Comparison of ENCODE assay signal across 32 cellular contexts in genomic region chr3:58508437-58508836, GRCh38. TPM values are rescaled to one million over a fixed set of nuclear protein-coding genes. Genes with fewer than 3 reads are reported as not detected.
"Had no signal": no experiment of that assay in that cellular context is flagged by ENCODE, and none has a peak within 500 bp of the region (broad histone marks: within the 10 kb centered on the region; RNA-seq: fewer than 3 reads in every experiment).

No MANE protein-coding gene starts in this region.

- H3K27me3 Mint-ChIP-seq: activated CD4-positive, alpha-beta memory T cell treated with anti-CD3 and anti-CD28 coated beads, Interleukin-2, amount 10 ng/mL, durations not matched to agents 7 days and 5 days; activated CD4-positive, alpha-beta T cell treated with anti-CD3 and anti-CD28 coated beads, Interleukin-2, amount 10 ng/mL, durations not matched to agents 7 days and 5 days; activated naive CD8-positive, alpha-beta T cell; activated T-helper 17 cell treated with anti-CD3 and anti-CD28 coated beads, Interleukin-2, amount 50 U/mL, for 72 hours; T-helper 17 cell had no signal

- H3K4me1 Mint-ChIP-seq: activated CD4-positive, alpha-beta memory T cell treated with anti-CD3 and anti-CD28 coated beads, Interleukin-2, amount 10 ng/mL, durations not matched to agents 7 days and 5 days; activated CD4-positive, alpha-beta T cell treated with anti-CD3 and anti-CD28 coated beads, Interleukin-2, amount 10 ng/mL, durations not matched to agents 7 days and 5 days; activated T-helper 17 cell treated with anti-CD3 and anti-CD28 coated beads, Interleukin-2, amount 50 U/mL, for 72 hours had no signal

- H3K9me3 Mint-ChIP-seq: activated CD4-positive, alpha-beta memory T cell treated with anti-CD3 and anti-CD28 coated beads, Interleukin-2, amount 10 ng/mL, durations not matched to agents 7 days and 5 days; activated CD4-positive, alpha-beta T cell treated with anti-CD3 and anti-CD28 coated beads, Interleukin-2, amount 10 ng/mL, durations not matched to agents 7 days and 5 days; activated T-cell treated with anti-CD3 and anti-CD28 coated beads, Interleukin-2, amount 50 U/mL, for 4 hours; T-helper 2 cell treated with Interferon-gamma antibody and Interleukin-4, amounts not matched to agents 5 μg/mL and 100 μg/mL, for 36 hours had no signal

- H3K27me3 ChIP-seq: esophagus squamous epithelium, gastroesophageal sphincter, heart right ventricle had no signal

- H3K27ac ChIP-seq: epithelial cell of prostate, esophagus squamous epithelium, gastroesophageal sphincter, heart right ventricle had no signal

- H3K9me3 ChIP-seq: esophagus squamous epithelium, gastroesophageal sphincter, heart right ventricle had no signal

- H3K4me3 Mint-ChIP-seq: activated CD4-positive, alpha-beta memory T cell treated with anti-CD3 and anti-CD28 coated beads, Interleukin-2, amount 10 ng/mL, durations not matched to agents 7 days and 5 days; activated CD4-positive, alpha-beta T cell treated with anti-CD3 and anti-CD28 coated beads, Interleukin-2, amount 10 ng/mL, durations not matched to agents 7 days and 5 days; activated naive CD8-positive, alpha-beta T cell; activated T-cell treated with anti-CD3 and anti-CD28 coated beads, Interleukin-2, amount 50 U/mL, for 4 hours; activated T-helper 17 cell treated with anti-CD3 and anti-CD28 coated beads, Interleukin-2, amount 50 U/mL, for 72 hours; T-helper 17 cell; T-helper 2 cell treated with Interferon-gamma antibody and Interleukin-4, amounts not matched to agents 5 μg/mL and 100 μg/mL, for 36 hours had no signal

- ATAC-seq: activated T-cell treated with anti-CD3 and anti-CD28 coated beads, Interleukin-2, amount 50 U/mL, for 4 hours; activated T-helper 17 cell treated with anti-CD3 and anti-CD28 coated beads, Interleukin-2, amount 50 U/mL, for 72 hours; gastroesophageal sphincter; heart right ventricle; T-helper 17 cell had no signal

- H3K4me3 ChIP-seq: esophagus squamous epithelium, gastroesophageal sphincter, heart right ventricle had no signal

- FAIRE-seq: astrocyte, colon, endometrium, endothelial cell of umbilical vein had no signal

- DNase-seq: activated CD4-positive, alpha-beta memory T cell treated with anti-CD3 and anti-CD28 coated beads, Interleukin-2, amount 10 ng/mL, durations not matched to agents 7 days and 5 days; activated CD4-positive, alpha-beta T cell treated with anti-CD3 and anti-CD28 coated beads for 1 hour; activated CD4-positive, alpha-beta T cell treated with anti-CD3 and anti-CD28 coated beads for 4 hours; activated CD4-positive, alpha-beta T cell treated with anti-CD3 and anti-CD28 coated beads, Interleukin-2, amount 10 ng/mL, durations not matched to agents 7 days and 5 days; activated CD4-positive, alpha-beta T cell treated with anti-CD3 and anti-CD28 coated beads, Interleukin-2, amount 50 U/mL, for 4 hours; activated CD8-positive, alpha-beta memory T cell treated with anti-CD3 and anti-CD28 coated beads, Interleukin-2, amount 50 U/mL, for 48 hours; activated effector memory CD4-positive, alpha-beta T cell treated with Interleukin-2 at 50 U/mL for 16 hours; activated gamma-delta T cell treated with Interleukin-2 at 50 U/mL for 16 hours; activated naive CD4-positive, alpha-beta T cell treated with anti-CD3 and anti-CD28 coated beads, Interleukin-2, amount 50 U/mL, for 16 hours; activated naive CD4-positive, alpha-beta T cell treated with Interleukin-2 at 50 U/mL for 16 hours; activated T-cell treated with anti-CD3 and anti-CD28 coated beads for 4 hours; activated T-cell treated with anti-CD3 and anti-CD28 coated beads, Interleukin-2, amount 50 U/mL, for 4 hours; amniotic stem cell; anterior cingulate cortex; cortex of kidney; dermis blood vessel endothelial cell; effector CD8-positive, alpha-beta T cell; esophagus squamous epithelium; foreskin melanocyte; heart right ventricle; T-helper 1 cell; T-helper 17 cell; T1000 had no signal

- H3K27ac Mint-ChIP-seq: activated CD4-positive, alpha-beta memory T cell treated with anti-CD3 and anti-CD28 coated beads, Interleukin-2, amount 10 ng/mL, durations not matched to agents 7 days and 5 days; activated CD4-positive, alpha-beta T cell treated with anti-CD3 and anti-CD28 coated beads, Interleukin-2, amount 10 ng/mL, durations not matched to agents 7 days and 5 days; activated naive CD8-positive, alpha-beta T cell; activated T-helper 17 cell treated with anti-CD3 and anti-CD28 coated beads, Interleukin-2, amount 50 U/mL, for 72 hours; T-helper 17 cell; T-helper 2 cell treated with Interferon-gamma antibody and Interleukin-4, amounts not matched to agents 5 μg/mL and 100 μg/mL, for 36 hours had no signal

- H3K36me3 Mint-ChIP-seq: activated naive CD8-positive, alpha-beta T cell had no signal

RNA-seq across cellular contexts. Expression of gene ACOX2, which starts 28.6 kb away (rescaled TPM):
- total RNA-seq: activated CD4-positive, alpha-beta memory T cell treated with anti-CD3 and anti-CD28 coated beads, Interleukin-2, amount 10 ng/mL, durations not matched to agents 7 days and 5 days; activated CD4-positive, alpha-beta T cell treated with anti-CD3 and anti-CD28 coated beads, Interleukin-2, amount 10 ng/mL, durations not matched to agents 7 days and 5 days; activated T-cell treated with anti-CD3 and anti-CD28 coated beads, Interleukin-2, amount 50 U/mL, for 4 hours; activated T-helper 17 cell treated with anti-CD3 and anti-CD28 coated beads, Interleukin-2, amount 50 U/mL, for 72 hours; T-helper 17 cell had no signal
